ENCODE assay signal across 8 cellular contexts in the genomic region with DNA sequence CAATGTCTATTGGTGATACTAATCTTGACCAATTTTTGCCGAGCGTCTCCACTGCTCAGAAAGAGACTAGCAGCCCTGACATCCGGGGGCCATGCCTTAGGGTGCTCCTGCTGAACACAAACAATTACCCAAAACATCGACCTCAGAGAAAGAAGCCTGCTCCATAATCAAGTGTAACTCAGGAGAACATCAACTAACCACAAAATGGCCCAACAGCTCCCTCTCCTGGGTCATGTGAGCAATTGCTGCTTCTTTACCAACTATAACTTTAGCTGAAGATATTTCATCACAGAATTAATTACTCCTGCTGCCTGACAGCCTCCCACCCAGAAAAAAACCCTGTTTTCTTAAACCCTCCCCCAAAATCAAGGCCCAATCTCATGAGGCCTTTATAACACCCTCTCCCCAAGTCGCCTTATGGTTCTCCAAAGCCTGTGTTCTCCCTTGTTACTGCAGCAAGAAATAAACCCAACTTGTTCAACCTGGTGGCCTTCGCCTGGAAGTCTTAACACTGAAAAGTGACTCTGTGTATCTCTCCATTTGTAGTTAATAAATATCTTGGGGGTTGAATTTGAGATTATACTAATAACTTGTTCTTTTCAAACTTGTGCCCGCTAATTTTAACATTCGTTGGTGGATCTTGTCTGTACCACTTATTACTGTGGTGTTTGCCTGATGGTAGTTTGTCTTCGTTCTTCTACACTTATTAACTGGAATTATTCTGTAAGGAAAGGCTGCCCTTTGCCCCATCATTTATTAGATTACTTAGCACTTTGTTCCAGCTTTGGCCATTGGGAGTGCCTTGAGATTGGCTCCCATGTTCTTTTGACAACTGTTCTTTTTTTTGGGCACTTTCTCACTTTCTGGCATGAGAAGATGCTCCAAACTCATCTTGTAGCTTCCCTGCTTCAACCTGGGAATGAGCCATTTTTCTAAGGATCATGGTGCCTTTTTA. TPM values are rescaled to one million over a fixed set of nuclear protein-coding genes. Genes with fewer than 3 reads are reported as not detected.
DNase-seq lines count a peak whose midpoint lies in the region; ATAC-seq and TF ChIP-seq lines count a peak whose summit lies in the region.

No MANE protein-coding gene starts in this region.

- no peak overlapping the region for H3K27ac Mint-ChIP-seq in activated naive CD8-positive, alpha-beta T cell treated with anti-CD3 and anti-CD28 coated beads, Interleukin-2, amount 50 U/mL, for 24 hours

- H3K4me1 Mint-ChIP-seq in activated naive CD8-positive, alpha-beta T cell treated with anti-CD3 and anti-CD28 coated beads, Interleukin-2, amount 50 U/mL, for 24 hours: peaks cover 10% of the 10 kb centered on the region

- intact Hi-C loops in heart right ventricle (cut with DNase I): loop anchor here (1.0 to 10.0 kb wide), 12 partner anchors 62 to 552 kb away; a partner anchor contains a TSS

- H3K36me3 Mint-ChIP-seq in activated naive CD8-positive, alpha-beta T cell treated with anti-CD3 and anti-CD28 coated beads, Interleukin-2, amount 50 U/mL, for 24 hours (ENCODE audit: low read depth): no peaks in the 10 kb centered on the region

- H3K4me3 Mint-ChIP-seq in activated naive CD8-positive, alpha-beta T cell treated with anti-CD3 and anti-CD28 coated beads, Interleukin-2, amount 50 U/mL, for 24 hours: no peak overlapping the region

- H3K4me1 ChIP-seq in heart right ventricle: no peaks in the 10 kb centered on the region

- peak; percentile 92 for TF ChIP-seq CTCF in GM20000 (IDR thresholded peaks at IDR 0.05; ENCODE audit: extremely low read depth, missing control alignments)
- TF ChIP-seq CTCF in heart right ventricle (IDR thresholded peaks at IDR 0.05): peak; percentile 69 to 92 (median 88)

- no peak overlapping the region for H3K27ac ChIP-seq in heart right ventricle

- no peaks in the 10 kb centered on the region for H3K36me3 ChIP-seq in heart right ventricle

- ATAC-seq in activated naive CD8-positive, alpha-beta T cell treated with anti-CD3 and anti-CD28 coated beads, Interleukin-2, amount 50 U/mL, for 24 hours: peak; percentile 73
- ATAC-seq in heart right ventricle: peak in 7 of 8 donors; percentile 50 to 84 (median 80)
- no peak for ATAC-seq in HG03097 (IDR thresholded peaks at IDR 0.05; ENCODE audit: low FRiP score, unreplicated experiment)

- H3K27me3 ChIP-seq in heart right ventricle: peaks cover 0 to 4% (median 0%) of the 10 kb centered on the region in 7 donors

- DNase-seq in AML-193 (lab: John Stamatoyannopoulos, UW) (peak; percentile 62 to 69), GM20000 (ENCODE audit: low spot score) (peak; percentile 87), NCI-H1417 (lab: John Stamatoyannopoulos, UW) (peak; percentile 71 to 93 (median 71)), SW480 (ENCODE audit: low spot score) (peak; percentile 81), heart right ventricle (peak in 1 of 2 donors; percentile 60), pulmonary artery endothelial cell (ENCODE audit: low read depth, low spot score) (peak; percentile 36)
- peak; percentile 64 for DNase-seq in activated naive CD8-positive, alpha-beta T cell treated with anti-CD3 and anti-CD28 coated beads, Interleukin-2, amount 50 U/mL, for 24 hours

- H3K9me3 ChIP-seq in heart right ventricle: no peaks in the 10 kb centered on the region

- H3K9me3 Mint-ChIP-seq in activated naive CD8-positive, alpha-beta T cell treated with anti-CD3 and anti-CD28 coated beads, Interleukin-2, amount 50 U/mL, for 24 hours: no peaks in the 10 kb centered on the region

- H3K27me3 Mint-ChIP-seq in activated naive CD8-positive, alpha-beta T cell treated with anti-CD3 and anti-CD28 coated beads, Interleukin-2, amount 50 U/mL, for 24 hours: peaks cover 7% of the 10 kb centered on the region

- H3K4me3 ChIP-seq in heart right ventricle: no peak overlapping the region

- 45 to 47% methylated on average over 9 of the region's 9 CpGs for WGBS in heart right ventricle, 2 donors

RNA-seq across cellular contexts. Expression of a gene that starts 21.2 kb away (rescaled TPM):
- 10 to 100 TPM; 12.7 to 40.8 (median 24.9) TPM for total RNA-seq in heart right ventricle
- polyA plus RNA-seq in heart right ventricle: 10 to 100 TPM; 65.3 to 70.2 TPM
- total RNA-seq in pulmonary artery endothelial cell: not detected in 2 replicates

RNA-seq across cellular contexts. Expression of a gene that starts 24.9 kb away (rescaled TPM):
- total RNA-seq in heart right ventricle: 10 to 100 TPM; 57.1 to 88.2 (median 66.7) TPM
- 10 to 100 TPM; 74.3 to 93.9 TPM for polyA plus RNA-seq in heart right ventricle
- total RNA-seq in pulmonary artery endothelial cell: 79.0 and 88.3 TPM in 2 replicates

RNA-seq across cellular contexts. Expression of a gene that starts 47.6 kb away (rescaled TPM):
- 10 to 100 TPM in 1 of 10 donors, 1 to 10 TPM in 9; 3.0 to 12.0 (median 4.7) TPM for total RNA-seq in heart right ventricle
- polyA plus RNA-seq in heart right ventricle: 1 to 10 TPM; 3.2 to 4.7 TPM
- total RNA-seq in pulmonary artery endothelial cell: 0.59 and 0.85 TPM in 2 replicates

Comparison
In these comparisons a context has a peak if more than half of its experiments do, and no peak if none do; other contexts are left out.
1. RNA of a gene that starts 21.2 kb away (total RNA-seq): 12.7 to 40.8 TPM in heart right ventricle; not detected in pulmonary artery endothelial cell; every median in the first group is over 10 times any median in the second.